In genomic region chr11:75197512-75198277, GRCh38 we compare ENCODE assay signal across 24 cellular contexts. TPM values are rescaled to one million over a fixed set of nuclear protein-coding genes. Genes with fewer than 3 reads are reported as not detected.
"Had no signal": no experiment of that assay in that cellular context is flagged by ENCODE, and none has a peak within 500 bp of the region (broad histone marks: within the 10 kb centered on the region; RNA-seq: fewer than 3 reads in every experiment).

No MANE protein-coding gene starts in this region.

- ATAC-seq: gastrocnemius medialis; left ventricle myocardium superior; lower lobe of right lung; naive thymus-derived CD8-positive, alpha-beta T cell; sciatic nerve; stimulated activated memory B cell treated with anti-CD40 and anti-IgM and Interleukin-4, amounts not matched to agents 10 μg/mL and 1 μg/mL and 100 μg/mL, for 72 hours had no signal

- H3K36me3 ChIP-seq: gastrocnemius medialis, neutrophil, prostate gland, right atrium auricular region, transverse colon had no signal

- H3K9me3 ChIP-seq: gastrocnemius medialis, lower lobe of right lung, neutrophil, prostate gland, right atrium auricular region, suprapubic skin, transverse colon had no signal

- H3K27ac ChIP-seq: gastrocnemius medialis, lower lobe of right lung, neutrophil, parathyroid adenoma, prostate gland, right atrium auricular region, suprapubic skin, transverse colon had no signal

- FAIRE-seq: keratinocyte had no signal

- DNase-seq: cortex of kidney; dorsolateral prefrontal cortex; effector CD4-positive, alpha-beta T cell; foreskin fibroblast; gastrocnemius medialis; head of caudate nucleus; left ventricle myocardium superior; lower lobe of right lung; naive thymus-derived CD8-positive, alpha-beta T cell; stimulated activated CD4-positive, alpha-beta T cell treated with anti-CD3 and anti-CD28 coated beads, Interleukin-2, amount 100 ng/mL, for 24 hours; stimulated activated CD4-positive, alpha-beta T cell treated with anti-CD3 and anti-CD28 coated beads, Interleukin-4, amount 100 ng/mL, for 4 hours; transverse colon had no signal

- H3K9ac ChIP-seq: parathyroid adenoma had no signal

- H3K79me2 ChIP-seq: parathyroid adenoma had no signal

- H3K4me1 ChIP-seq: gastrocnemius medialis, parathyroid adenoma had no signal

- H2AFZ ChIP-seq: parathyroid adenoma had no signal

- H3K4me3 ChIP-seq: dorsolateral prefrontal cortex, gastrocnemius medialis, lower lobe of right lung, prostate gland, right atrium auricular region, suprapubic skin, transverse colon had no signal

- H3K27me3 ChIP-seq: dorsolateral prefrontal cortex, gastrocnemius medialis, right atrium auricular region, suprapubic skin, transverse colon had no signal

RNA-seq across cellular contexts. Expression of gene TPBGL, which starts 42.9 kb away (rescaled TPM):
- total RNA-seq: gastrocnemius medialis, left ventricle myocardium superior, myocyte, skeletal muscle tissue, urinary bladder had no signal
- polyA plus RNA-seq: keratinocyte, neural cell had no signal

RNA-seq across cellular contexts. Expression of gene SLCO2B1, which starts 46.8 kb away (rescaled TPM):
- polyA plus RNA-seq: keratinocyte; naive thymus-derived CD8-positive, alpha-beta T cell; neural cell had no signal
